ENCODE assay signal across 15 cellular contexts in the genomic region with DNA sequence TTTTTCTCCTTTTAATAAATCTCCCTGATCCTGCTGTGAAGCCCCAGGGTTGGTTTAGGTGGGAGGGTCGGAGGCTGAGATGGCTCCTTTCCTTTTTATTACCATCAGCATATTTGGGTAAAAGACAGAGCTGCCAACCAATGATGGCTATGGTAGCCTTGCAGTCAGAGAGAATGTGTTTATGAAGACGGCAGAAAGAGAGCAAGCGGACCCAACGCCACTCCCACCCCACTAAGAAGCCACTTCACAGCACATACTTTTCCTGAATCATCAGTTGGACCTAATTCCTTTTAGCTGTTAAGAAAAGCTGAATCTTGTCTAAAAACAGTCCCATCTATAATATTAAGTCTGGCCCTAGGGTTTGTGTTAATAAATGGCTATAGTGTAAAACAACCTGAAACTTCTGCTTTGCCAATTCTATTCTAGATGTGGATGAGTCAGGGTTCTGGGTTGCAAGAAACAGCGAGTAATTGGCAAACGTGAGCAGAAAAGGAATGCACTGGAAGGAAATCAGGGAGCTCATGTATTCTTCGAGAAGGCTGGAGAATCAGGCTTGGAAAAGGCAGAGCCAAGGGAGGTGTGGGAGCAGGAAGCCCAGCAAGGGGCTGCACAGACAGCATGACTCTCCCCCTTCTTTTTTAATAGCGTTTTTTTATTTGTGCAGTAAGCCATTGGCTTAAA. TPM values are rescaled to one million over a fixed set of nuclear protein-coding genes. Genes with fewer than 3 reads are reported as not detected.
DNase-seq lines count a peak whose midpoint lies in the region; ATAC-seq, FAIRE-seq and TF ChIP-seq lines count a peak whose summit lies in the region.
"Had no signal": no experiment of that assay in that cellular context is flagged by ENCODE, and none has a peak within 500 bp of the region (broad histone marks: within the 10 kb centered on the region; RNA-seq: fewer than 3 reads in every experiment).

No MANE protein-coding gene starts in this region.

- H3F3A ChIP-seq in GM23248 (ENCODE audit: insufficient read depth): peaks cover 22% of the 10 kb centered on the region

- intact Hi-C loops in activated CD4-positive, alpha-beta T cell treated with anti-CD3 and anti-CD28 coated beads for 36 hours (cut with DNase I, micrococcal nuclease): no loop called here
- intact Hi-C loops in psoas muscle (cut with DNase I): no loop called here

- 49 to 51% methylated on average over 8 of the region's 8 CpGs for WGBS in GM23248 (ENCODE audit: low coverage in 1 of 2, low lambda C conversion rate in 2 of 2, missing lambda C conversion rate in 2 of 2), 2 experiments
- WGBS in psoas muscle, 3 donors: 60 to 67% (median 63%) methylated on average over 8 of the region's 8 CpGs

- no peak overlapping the region for H3K9ac ChIP-seq in GM23248
- H3K9ac ChIP-seq in astrocyte (ENCODE audit: low read length): no peak overlapping the region

- H3K9me3 Mint-ChIP-seq in astrocyte (ENCODE audit: unreplicated experiment): peaks cover 2% of the 10 kb centered on the region
- H3K9me3 Mint-ChIP-seq in activated CD4-positive, alpha-beta T cell treated with anti-CD3 and anti-CD28 coated beads for 36 hours (ENCODE audit: low read depth): peaks cover 4% of the 10 kb centered on the region
- H3K9me3 Mint-ChIP-seq: natural killer cell had no signal

- no peak for FAIRE-seq in astrocyte (lab: Jason Lieb, UNC)

- H3K4me3 Mint-ChIP-seq in astrocyte (ENCODE audit: unreplicated experiment): no peak overlapping the region
- no peak overlapping the region for H3K4me3 Mint-ChIP-seq in activated CD4-positive, alpha-beta T cell treated with anti-CD3 and anti-CD28 coated beads for 36 hours
- H3K4me3 Mint-ChIP-seq: activated naive CD8-positive, alpha-beta T cell treated with anti-CD3 and anti-CD28 coated beads, Interleukin-2, amount 50 U/mL, for 24 hours; natural killer cell had no signal

- peaks cover 2% of the 10 kb centered on the region for H3K27me3 Mint-ChIP-seq in astrocyte (ENCODE audit: low read depth, unreplicated experiment)
- no peaks in the 10 kb centered on the region for H3K27me3 Mint-ChIP-seq in activated CD4-positive, alpha-beta T cell treated with anti-CD3 and anti-CD28 coated beads for 36 hours

- CTCF ChIA-PET in activated CD4-positive, alpha-beta T cell treated with anti-CD3 and anti-CD28 coated beads for 36 hours (lab: Charles Lee): interaction anchor here (0.7 kb wide), 1 partner anchor 288 kb away, joined by 3 read pairs; no protein-coding TSS in a partner anchor

- H3K9me3 ChIP-seq in GM23248 (ENCODE audit: low read depth) (no peaks in the 10 kb centered on the region), astrocyte (ENCODE audit: insufficient read depth, low read depth, low read length) (no peaks in the 10 kb centered on the region), psoas muscle (no peaks in the 10 kb centered on the region)

- H3K4me3 ChIP-seq in GM23248 (no peak overlapping the region), astrocyte (ENCODE audit: insufficient read depth, low read depth, low read length) (no peak overlapping the region), foreskin fibroblast (ENCODE audit: low read depth in 1 of 2, low read length in 2 of 2) (no peak overlapping the region), psoas muscle (no peak overlapping the region)

- ATAC-seq in HG02759 (IDR thresholded peaks at IDR 0.05; ENCODE audit: unreplicated experiment) (no peak), psoas muscle (no peak)
- no peak for ATAC-seq in activated CD4-positive, alpha-beta T cell treated with anti-CD3 and anti-CD28 coated beads for 36 hours
- ATAC-seq: activated naive CD8-positive, alpha-beta T cell treated with anti-CD3 and anti-CD28 coated beads, Interleukin-2, amount 50 U/mL, for 24 hours; left ventricle myocardium superior; natural killer cell had no signal

- H3K27me3 ChIP-seq in GM23248 (replicated peaks; ENCODE audit: insufficient read depth): no peaks in the 10 kb centered on the region
- no peaks in the 10 kb centered on the region for H3K27me3 ChIP-seq in astrocyte (ENCODE audit: insufficient read depth, low read length)
- H3K27me3 ChIP-seq in psoas muscle (ENCODE audit: insufficient read depth in 3 of 3, low read length in 2 of 3): no peaks in the 10 kb centered on the region

- H3K36me3 ChIP-seq in GM23248 (ENCODE audit: low read depth) (no peaks in the 10 kb centered on the region), astrocyte (ENCODE audit: insufficient read depth, low read length) (no peaks in the 10 kb centered on the region), psoas muscle (ENCODE audit: insufficient read depth in 1 of 2, low read depth in 1 of 2) (no peaks in the 10 kb centered on the region)

- TF ChIP-seq CTCF in astrocyte (IDR thresholded peaks at IDR 0.05; ENCODE audit: insufficient read depth, low read depth, low read length): no peak
- TF ChIP-seq CTCF in foreskin fibroblast (IDR thresholded peaks at IDR 0.05; ENCODE audit: low read depth, low read length): no peak
- no peak for TF ChIP-seq CTCF in psoas muscle (IDR thresholded peaks at IDR 0.05)

- peaks cover 2% of the 10 kb centered on the region for H3K36me3 Mint-ChIP-seq in astrocyte (ENCODE audit: low read depth, unreplicated experiment)
- H3K36me3 Mint-ChIP-seq in activated CD4-positive, alpha-beta T cell treated with anti-CD3 and anti-CD28 coated beads for 36 hours (ENCODE audit: low read depth): no peaks in the 10 kb centered on the region
- H3K36me3 Mint-ChIP-seq: natural killer cell had no signal

- H3K4me1 ChIP-seq in GM23248 (ENCODE audit: insufficient read depth) (peaks cover 20% of the 10 kb centered on the region), astrocyte (ENCODE audit: insufficient read depth, low read length) (peaks cover 20% of the 10 kb centered on the region), psoas muscle (no peaks in the 10 kb centered on the region)

- no peaks in the 10 kb centered on the region for H3K9me2 ChIP-seq in GM23248 (ENCODE audit: insufficient read depth)

- H3K27ac Mint-ChIP-seq in astrocyte (ENCODE audit: unreplicated experiment): peak overlapping the region; percentile 59
- H3K27ac Mint-ChIP-seq in activated CD4-positive, alpha-beta T cell treated with anti-CD3 and anti-CD28 coated beads for 36 hours: no peak overlapping the region
- H3K27ac Mint-ChIP-seq: activated naive CD8-positive, alpha-beta T cell treated with anti-CD3 and anti-CD28 coated beads, Interleukin-2, amount 50 U/mL, for 24 hours; natural killer cell had no signal

- peaks cover 25% of the 10 kb centered on the region for H3K4me1 Mint-ChIP-seq in astrocyte (ENCODE audit: low read depth, unreplicated experiment)
- peaks cover 12% of the 10 kb centered on the region for H3K4me1 Mint-ChIP-seq in activated CD4-positive, alpha-beta T cell treated with anti-CD3 and anti-CD28 coated beads for 36 hours
- H3K4me1 Mint-ChIP-seq: natural killer cell had no signal

- H3K27ac ChIP-seq in GM23248: no peak overlapping the region
- no peak overlapping the region for H3K27ac ChIP-seq in astrocyte (ENCODE audit: low read depth, low read length)
- H3K27ac ChIP-seq in psoas muscle: no peak overlapping the region

- in situ Hi-C loops in GM23248 (cut with MboI): loop anchor here (25.0 kb wide), 1 partner anchor 294 kb away; no protein-coding TSS in a partner anchor

- H2AFZ ChIP-seq in GM23248 (no peak overlapping the region), astrocyte (ENCODE audit: low read depth, low read length) (no peak overlapping the region)

- H3K79me2 ChIP-seq in GM23248 (ENCODE audit: insufficient read depth) (no peaks in the 10 kb centered on the region), astrocyte (ENCODE audit: insufficient read depth, low read length) (no peaks in the 10 kb centered on the region)

- POLR2A ChIA-PET in activated CD4-positive, alpha-beta T cell treated with anti-CD3 and anti-CD28 coated beads for 36 hours (lab: Charles Lee): interaction anchor here (0.6 kb wide), 1 partner anchor 32 kb away, joined by 6 read pairs; no protein-coding TSS in a partner anchor

- H3K4me2 ChIP-seq in GM23248 (ENCODE audit: unreplicated experiment): peak overlapping the region; percentile 18
- H3K4me2 ChIP-seq in astrocyte (ENCODE audit: low read length): peak overlapping the region; percentile 53

- DNase-seq in GM23248: peak; percentile 94
- peak; percentile 93 for DNase-seq in astrocyte (ENCODE audit: low read depth)
- peak; percentile 69 to 86 for DNase-seq in foreskin fibroblast
- peak; percentile 71 for DNase-seq in stromal cell of bone marrow (ENCODE audit: low read depth)
- no peak for DNase-seq in activated CD4-positive, alpha-beta T cell treated with anti-CD3 and anti-CD28 coated beads for 36 hours
- no peak for DNase-seq in psoas muscle
- DNase-seq in NCI-H345 (lab: John Stamatoyannopoulos, UW): no peak
- DNase-seq: activated CD4-positive, CD25-positive, alpha-beta regulatory T cell; activated naive CD8-positive, alpha-beta T cell treated with anti-CD3 and anti-CD28 coated beads, Interleukin-2, amount 50 U/mL, for 24 hours; head of caudate nucleus; left ventricle myocardium superior; natural killer cell; NCI-H1048; NCI-H446 had no signal

- H4K20me1 ChIP-seq in GM23248 (ENCODE audit: insufficient read depth) (no peaks in the 10 kb centered on the region), astrocyte (ENCODE audit: insufficient read depth, low read length) (no peaks in the 10 kb centered on the region)

RNA-seq across cellular contexts. Expression of a gene that starts 34.0 kb away (rescaled TPM):
- 25.5 and 28.5 TPM in 2 replicates for total RNA-seq in GM23248 (2014; rRNA removed; shearing (Covaris generic))
- polyA plus RNA-seq in GM23248 (2016; fragmentation: Nextera tagmentation; extraction: Ambion mirVana): 17.1 and 17.3 TPM in 2 replicates
- 43.6 and 49.9 TPM in 2 replicates for total RNA-seq in astrocyte
- 10 to 100 TPM; 73.3 to 77.0 TPM for total RNA-seq in activated CD4-positive, alpha-beta T cell treated with anti-CD3 and anti-CD28 coated beads for 36 hours
- total RNA-seq in psoas muscle: 10 to 100 TPM in 1 of 4 donors, 1 to 10 TPM in 3; 4.1 to 15.5 (median 8.8) TPM
- 10 to 100 TPM in 1 of 3 donors, 1 to 10 TPM in 1, under 1 TPM in 1; 0.35 to 14.5 (median 3.2) TPM for polyA plus RNA-seq in psoas muscle

RNA-seq across cellular contexts. Expression of a gene that starts 39.2 kb away (rescaled TPM):
- not detected in 2 replicates for total RNA-seq in GM23248 (2014; rRNA removed; shearing (Covaris generic))
- polyA plus RNA-seq in GM23248 (2016; fragmentation: Nextera tagmentation; extraction: Ambion mirVana): not detected in 2 replicates
- total RNA-seq in astrocyte: not detected in 2 replicates
- not detected for total RNA-seq in activated CD4-positive, alpha-beta T cell treated with anti-CD3 and anti-CD28 coated beads for 36 hours
- 1 to 10 TPM in 1 of 4 donors, not detected in 3; 1.3 TPM for total RNA-seq in psoas muscle
- polyA plus RNA-seq in psoas muscle: not detected
- total RNA-seq: left ventricle myocardium superior, natural killer cell had no signal

Comparison
In these comparisons a context has a peak if more than half of its experiments do, and no peak if none do; other contexts are left out.
1. DNase-seq: peak in GM23248 (single experiment), astrocyte (single experiment), foreskin fibroblast (2 of 2) and stromal cell of bone marrow (single experiment); none in activated CD4-positive, alpha-beta T cell treated with anti-CD3 and anti-CD28 coated beads for 36 hours (single experiment), psoas muscle (0 of 2) and NCI-H345 (single experiment).